In the genomic region with DNA sequence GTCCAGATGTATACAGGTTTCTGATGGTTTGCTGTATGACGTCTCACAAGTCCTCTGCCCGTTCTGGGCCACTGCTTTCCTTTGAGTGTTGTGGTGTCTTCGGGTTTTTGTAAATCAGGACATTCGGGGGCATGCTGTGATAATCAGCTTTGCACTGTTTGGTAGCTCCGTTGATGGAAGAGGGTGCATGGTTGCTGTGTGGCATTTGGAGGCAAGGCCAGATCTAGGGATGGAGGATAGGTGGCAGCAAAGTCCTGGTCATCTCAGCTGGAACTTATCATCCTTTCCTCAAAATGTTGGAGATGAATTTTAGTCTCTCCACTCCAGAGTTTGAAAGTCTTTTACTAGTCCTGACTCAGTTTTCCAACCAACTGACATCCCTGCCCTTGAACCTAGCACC, we compare ENCODE assay signal across 1 cellular context.
TF ChIP-seq lines count a peak whose summit lies in the region.

No MANE protein-coding gene starts in this region.

TF ChIP-seq in GM23338, 12 proteins besides CTCF, POLR2A, EP300 and RAD21 (continued from another document):
- TF ChIP-seq, protein P1, sequence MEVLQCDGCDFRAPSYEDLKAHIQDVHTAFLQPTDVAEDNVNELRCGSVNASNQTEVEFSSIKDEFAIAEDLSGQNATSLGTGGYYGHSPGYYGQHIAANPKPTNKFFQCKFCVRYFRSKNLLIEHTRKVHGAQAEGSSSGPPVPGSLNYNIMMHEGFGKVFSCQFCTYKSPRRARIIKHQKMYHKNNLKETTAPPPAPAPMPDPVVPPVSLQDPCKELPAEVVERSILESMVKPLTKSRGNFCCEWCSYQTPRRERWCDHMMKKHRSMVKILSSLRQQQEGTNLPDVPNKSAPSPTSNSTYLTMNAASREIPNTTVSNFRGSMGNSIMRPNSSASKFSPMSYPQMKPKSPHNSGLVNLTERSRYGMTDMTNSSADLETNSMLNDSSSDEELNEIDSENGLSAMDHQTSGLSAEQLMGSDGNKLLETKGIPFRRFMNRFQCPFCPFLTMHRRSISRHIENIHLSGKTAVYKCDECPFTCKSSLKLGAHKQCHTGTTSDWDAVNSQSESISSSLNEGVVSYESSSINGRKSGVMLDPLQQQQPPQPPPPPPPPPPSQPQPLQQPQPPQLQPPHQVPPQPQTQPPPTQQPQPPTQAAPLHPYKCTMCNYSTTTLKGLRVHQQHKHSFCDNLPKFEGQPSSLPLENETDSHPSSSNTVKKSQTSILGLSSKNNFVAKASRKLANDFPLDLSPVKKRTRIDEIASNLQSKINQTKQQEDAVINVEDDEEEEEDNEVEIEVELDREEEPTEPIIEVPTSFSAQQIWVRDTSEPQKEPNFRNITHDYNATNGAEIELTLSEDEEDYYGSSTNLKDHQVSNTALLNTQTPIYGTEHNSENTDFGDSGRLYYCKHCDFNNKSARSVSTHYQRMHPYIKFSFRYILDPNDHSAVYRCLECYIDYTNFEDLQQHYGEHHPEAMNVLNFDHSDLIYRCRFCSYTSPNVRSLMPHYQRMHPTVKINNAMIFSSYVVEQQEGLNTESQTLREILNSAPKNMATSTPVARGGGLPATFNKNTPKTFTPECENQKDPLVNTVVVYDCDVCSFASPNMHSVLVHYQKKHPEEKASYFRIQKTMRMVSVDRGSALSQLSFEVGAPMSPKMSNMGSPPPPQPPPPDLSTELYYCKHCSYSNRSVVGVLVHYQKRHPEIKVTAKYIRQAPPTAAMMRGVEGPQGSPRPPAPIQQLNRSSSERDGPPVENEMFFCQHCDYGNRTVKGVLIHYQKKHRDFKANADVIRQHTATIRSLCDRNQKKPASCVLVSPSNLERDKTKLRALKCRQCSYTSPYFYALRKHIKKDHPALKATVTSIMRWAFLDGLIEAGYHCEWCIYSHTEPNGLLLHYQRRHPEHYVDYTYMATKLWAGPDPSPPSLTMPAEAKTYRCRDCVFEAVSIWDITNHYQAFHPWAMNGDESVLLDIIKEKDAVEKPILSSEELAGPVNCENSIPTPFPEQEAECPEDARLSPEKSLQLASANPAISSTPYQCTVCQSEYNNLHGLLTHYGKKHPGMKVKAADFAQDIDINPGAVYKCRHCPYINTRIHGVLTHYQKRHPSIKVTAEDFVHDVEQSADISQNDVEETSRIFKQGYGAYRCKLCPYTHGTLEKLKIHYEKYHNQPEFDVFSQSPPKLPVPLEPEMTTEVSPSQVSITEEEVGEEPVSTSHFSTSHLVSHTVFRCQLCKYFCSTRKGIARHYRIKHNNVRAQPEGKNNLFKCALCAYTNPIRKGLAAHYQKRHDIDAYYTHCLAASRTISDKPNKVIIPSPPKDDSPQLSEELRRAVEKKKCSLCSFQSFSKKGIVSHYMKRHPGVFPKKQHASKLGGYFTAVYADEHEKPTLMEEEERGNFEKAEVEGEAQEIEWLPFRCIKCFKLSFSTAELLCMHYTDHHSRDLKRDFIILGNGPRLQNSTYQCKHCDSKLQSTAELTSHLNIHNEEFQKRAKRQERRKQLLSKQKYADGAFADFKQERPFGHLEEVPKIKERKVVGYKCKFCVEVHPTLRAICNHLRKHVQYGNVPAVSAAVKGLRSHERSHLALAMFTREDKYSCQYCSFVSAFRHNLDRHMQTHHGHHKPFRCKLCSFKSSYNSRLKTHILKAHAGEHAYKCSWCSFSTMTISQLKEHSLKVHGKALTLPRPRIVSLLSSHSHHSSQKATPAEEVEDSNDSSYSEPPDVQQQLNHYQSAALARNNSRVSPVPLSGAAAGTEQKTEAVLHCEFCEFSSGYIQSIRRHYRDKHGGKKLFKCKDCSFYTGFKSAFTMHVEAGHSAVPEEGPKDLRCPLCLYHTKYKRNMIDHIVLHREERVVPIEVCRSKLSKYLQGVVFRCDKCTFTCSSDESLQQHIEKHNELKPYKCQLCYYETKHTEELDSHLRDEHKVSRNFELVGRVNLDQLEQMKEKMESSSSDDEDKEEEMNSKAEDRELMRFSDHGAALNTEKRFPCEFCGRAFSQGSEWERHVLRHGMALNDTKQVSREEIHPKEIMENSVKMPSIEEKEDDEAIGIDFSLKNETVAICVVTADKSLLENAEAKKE (CRISPR knock-in tag; IDR thresholded peaks at IDR 0.05), result no peak
- TF ChIP-seq ZNF331 (CRISPR knock-in tag; IDR thresholded peaks at IDR 0.05; ENCODE audit: low read depth), result no peak
- no peak for TF ChIP-seq CREB1 (CRISPR knock-in tag; IDR thresholded peaks at IDR 0.05; ENCODE audit: low read depth)
